Comparison of ENCODE assay signal across 9 cellular contexts in genomic region chr5:137888489-137888874, GRCh38. TPM values are rescaled to one million over a fixed set of nuclear protein-coding genes. Genes with fewer than 3 reads are reported as not detected.
DNase-seq lines count a peak whose midpoint lies in the region; ATAC-seq, FAIRE-seq and TF ChIP-seq lines count a peak whose summit lies in the region.
"Had no signal": no experiment of that assay in that cellular context is flagged by ENCODE, and none has a peak within 500 bp of the region (broad histone marks: within the 10 kb centered on the region; RNA-seq: fewer than 3 reads in every experiment).

No MANE protein-coding gene starts in this region.

- H3K9me2 ChIP-seq in OCI-LY7 (ENCODE audit: insufficient read depth, low read length): no peaks in the 10 kb centered on the region

- TF ChIP-seq POLR2A in endothelial cell of umbilical vein (IDR thresholded peaks at IDR 0.05; ENCODE audit: low read depth, low read length): no peak

- no peaks in the 10 kb centered on the region for H4K20me1 ChIP-seq in OCI-LY7 (ENCODE audit: insufficient read depth, low read length)
- no peaks in the 10 kb centered on the region for H4K20me1 ChIP-seq in endothelial cell of umbilical vein (replicated peaks; ENCODE audit: control insufficient read depth, extremely low read depth, insufficient read depth, low read length)

- POLR2A ChIA-PET in OCI-LY7 (lab: Charles Lee) (interaction anchor here (0.7 to 2.4 kb wide), 8 partner anchors 9 to 141 kb away, joined by 3 to 8 read pairs (median 5); no protein-coding TSS in a partner anchor), endothelial cell of umbilical vein (lab: Charles Lee) (interaction anchor here (1.4 kb wide), 1 partner anchor 10 kb away, joined by 3 read pairs; no protein-coding TSS in a partner anchor)

- H3K27me3 ChIP-seq in endothelial cell of umbilical vein (ENCODE audit: control insufficient read depth in 2 of 2, insufficient read depth in 2 of 2, low read length in 2 of 2) (no peaks in the 10 kb centered on the region), parathyroid adenoma (ENCODE audit: control insufficient read depth, insufficient read depth, low read length) (no peaks in the 10 kb centered on the region)

- peaks cover 6% of the 10 kb centered on the region for H3K4me1 ChIP-seq in OCI-LY7 (ENCODE audit: insufficient read depth, low read length, poor library complexity, severe bottlenecking)
- peaks cover 7% of the 10 kb centered on the region for H3K4me1 ChIP-seq in endothelial cell of umbilical vein (ENCODE audit: control insufficient read depth, extremely low read depth, insufficient read depth, low read length)
- H3K4me1 ChIP-seq in parathyroid adenoma: peaks cover 18% of the 10 kb centered on the region

- no peak for FAIRE-seq in endothelial cell of umbilical vein (lab: Jason Lieb, UNC)

- peak overlapping the region; percentile 59 for H3K4me3 ChIP-seq in OCI-LY7 (ENCODE audit: low read depth, low read length, poor library complexity, severe bottlenecking)
- H3K4me3 ChIP-seq in endothelial cell of umbilical vein (replicated peaks in 1 of 3; ENCODE audit: insufficient read depth in 1 of 3, low read depth in 1 of 3, low read length in 3 of 3): no peak overlapping the region
- H3K4me3 ChIP-seq in parathyroid adenoma (ENCODE audit: low read depth, low read length): no peak overlapping the region

- ATAC-seq in GM18858 (IDR thresholded peaks at IDR 0.05; ENCODE audit: unreplicated experiment): no peak

- intact Hi-C loops in OCI-LY7 (cut with micrococcal nuclease; ENCODE audit: unreplicated experiment): no loop called here
- intact Hi-C loops in endothelial cell of umbilical vein (cut with micrococcal nuclease): loop anchor here (5.0 kb wide), 1 partner anchor 109 kb away; no protein-coding TSS in a partner anchor

- H3K9me3 ChIP-seq in OCI-LY7 (ENCODE audit: low read length): no peaks in the 10 kb centered on the region
- H3K9me3 ChIP-seq in endothelial cell of umbilical vein (replicated peaks; ENCODE audit: control insufficient read depth, insufficient read depth, low read length): no peaks in the 10 kb centered on the region
- no peaks in the 10 kb centered on the region for H3K9me3 ChIP-seq in parathyroid adenoma (ENCODE audit: control insufficient read depth, low read length)

- H3K27ac ChIP-seq in OCI-LY7 (ENCODE audit: low read depth, low read length, poor library complexity, severe bottlenecking) (no peak overlapping the region), endothelial cell of umbilical vein (ENCODE audit: insufficient read depth, low read depth, low read length) (no peak overlapping the region), parathyroid adenoma (peak overlapping the region; percentile 54)

- no peaks in the 10 kb centered on the region for H3K9me1 ChIP-seq in endothelial cell of umbilical vein (replicated peaks; ENCODE audit: control insufficient read depth, extremely low read depth, insufficient read depth, low read length)

- H2AFZ ChIP-seq in OCI-LY7 (ENCODE audit: low read length): peak overlapping the region; percentile 91
- H2AFZ ChIP-seq in endothelial cell of umbilical vein (ENCODE audit: low read depth, low read length): peak overlapping the region; percentile 83
- peak overlapping the region; percentile 48 for H2AFZ ChIP-seq in parathyroid adenoma

- CTCF ChIA-PET in OCI-LY7 (lab: Charles Lee; ENCODE audit: unreplicated experiment): interaction anchor here (1.0 kb wide), 1 partner anchor 62 kb away, joined by 3 read pairs; no protein-coding TSS in a partner anchor
- CTCF ChIA-PET in endothelial cell of umbilical vein (lab: Charles Lee): interaction anchor here (0.5 to 2.4 kb wide), 9 partner anchors 9 to 125 kb away, joined by 3 to 15 read pairs (median 4); no protein-coding TSS in a partner anchor

- DNase-seq in ELF-1 (ENCODE audit: low read depth, low spot score): peak; percentile 42
- DNase-seq in OCI-LY7 (ENCODE audit: low spot score): no peak
- DNase-seq in endothelial cell of umbilical vein (ENCODE audit: low read depth, low spot score): no peak
- DNase-seq in NCI-H2227 treated with DMSO at 0.1 percent for 48 hours (lab: John Stamatoyannopoulos, UW): no peak
- no peak for DNase-seq in A172 (ENCODE audit: low spot score)
- no peak for DNase-seq in putamen (ENCODE audit: low spot score)

- H3K36me3 ChIP-seq in OCI-LY7 (ENCODE audit: insufficient read depth, low read length): no peaks in the 10 kb centered on the region
- no peaks in the 10 kb centered on the region for H3K36me3 ChIP-seq in endothelial cell of umbilical vein (ENCODE audit: control insufficient read depth in 2 of 2, extremely low read depth in 1 of 2, insufficient read depth in 2 of 2, low read length in 2 of 2)
- H3K36me3 ChIP-seq in parathyroid adenoma (ENCODE audit: control insufficient read depth, insufficient read depth, low read length): no peaks in the 10 kb centered on the region

- BruUV-seq in OCI-LY7 (replicated peaks; lab: Mats Ljungman, UMichigan): no TSS peak
- no TSS peak for BruUV-seq in endothelial cell of umbilical vein (replicated peaks; lab: Mats Ljungman, UMichigan)

- TF ChIP-seq CTCF in OCI-LY7 (conservative IDR thresholded peaks at IDR 0.05; ENCODE audit: low read length) (no peak), endothelial cell of umbilical vein (IDR thresholded peaks at IDR 0.05; ENCODE audit: extremely low read depth in 1 of 2, insufficient read depth in 1 of 2, low read depth in 1 of 2, low read length in 2 of 2) (no peak), parathyroid adenoma (IDR thresholded peaks at IDR 0.05) (no peak)

- H3K79me2 ChIP-seq in OCI-LY7 (ENCODE audit: insufficient read depth, low read depth, low read length): no peaks in the 10 kb centered on the region
- no peaks in the 10 kb centered on the region for H3K79me2 ChIP-seq in endothelial cell of umbilical vein (ENCODE audit: control insufficient read depth, insufficient read depth, low read length)
- no peaks in the 10 kb centered on the region for H3K79me2 ChIP-seq in parathyroid adenoma

- H3K9ac ChIP-seq in endothelial cell of umbilical vein (replicated peaks; ENCODE audit: extremely low read depth, insufficient read depth, low read length): no peak overlapping the region
- no peak overlapping the region for H3K9ac ChIP-seq in parathyroid adenoma

- H3K4me2 ChIP-seq in OCI-LY7 (ENCODE audit: low read length) (peak overlapping the region; percentile 82), endothelial cell of umbilical vein (ENCODE audit: insufficient read depth, low read length) (peak overlapping the region; percentile 51), parathyroid adenoma (ENCODE audit: low read length) (no peak overlapping the region)

- dilution Hi-C loops in endothelial cell of umbilical vein (cut with MboI; ENCODE audit: extremely low pct_ligation_motif_present, low sequenced_read_pairs): no loop called here

TF ChIP-seq in endothelial cell of umbilical vein, 7 proteins besides CTCF, POLR2A, EP300 and RAD21:
- no peak for TF ChIP-seq MYC (IDR thresholded peaks at IDR 0.05; ENCODE audit: low read depth, low read length)
- TF ChIP-seq EZH2 (IDR thresholded peaks at IDR 0.05; ENCODE audit: borderline replicate concordance, low read depth, low read length, severe bottlenecking): no peak
- TF ChIP-seq FOS (IDR thresholded peaks at IDR 0.05; ENCODE audit: borderline replicate concordance, insufficient read depth, low read length): no peak
- no peak for TF ChIP-seq GATA2 (IDR thresholded peaks at IDR 0.05; ENCODE audit: insufficient read depth, insufficient read length, low read depth, low read length)
- no peak for TF ChIP-seq JUN (IDR thresholded peaks at IDR 0.05; ENCODE audit: borderline replicate concordance, insufficient read depth, insufficient read length, low read depth)
- TF ChIP-seq POLR2AphosphoS5 (IDR thresholded peaks at IDR 0.05; ENCODE audit: insufficient read depth, low read depth, low read length): no peak
- TF ChIP-seq MAX (IDR thresholded peaks at IDR 0.05; ENCODE audit: insufficient read depth, insufficient read length): no peak
TF ChIP-seq in endothelial cell of umbilical vein: peak in this region for 0.

RNA-seq across cellular contexts. Expression of gene PKD2L2, which starts 0.8 kb away (rescaled TPM):
- not detected in 2 replicates for total RNA-seq in OCI-LY7 (2014; rRNA removed; shearing (Covaris generic))
- not detected in 2 replicates for total RNA-seq in OCI-LY7 (2022)
- not detected in 2 replicates for total RNA-seq in endothelial cell of umbilical vein
- polyA plus RNA-seq in endothelial cell of umbilical vein: not detected in 2 replicates
- polyA plus RNA-seq in endothelial cell of umbilical vein (2011; cell fraction: cytosol; rRNA removed): not detected in 2 replicates
- polyA plus RNA-seq in endothelial cell of umbilical vein (2011; cell fraction: nucleus; rRNA removed): not detected in 2 replicates
- polyA plus RNA-seq in endothelial cell of umbilical vein (2012): not detected in 2 replicates
- polyA minus RNA-seq in endothelial cell of umbilical vein: not detected in 2 replicates
- not detected for polyA minus RNA-seq in endothelial cell of umbilical vein (2011; cell fraction: cytosol; rRNA and poly(A)+ RNA removed)
- not detected in 2 replicates for polyA minus RNA-seq in endothelial cell of umbilical vein (2011; cell fraction: nucleus; rRNA and poly(A)+ RNA removed)
- not detected in 2 replicates for total RNA-seq in A172 (2014; rRNA removed; shearing (Covaris generic))
- total RNA-seq: pulmonary artery endothelial cell had no signal

RNA-seq across cellular contexts. Expression of gene MYOT, which starts 20.8 kb away (rescaled TPM):
- 0.28 TPM in 1 of 2 replicates, not detected in the other for total RNA-seq in OCI-LY7 (2014; rRNA removed; shearing (Covaris generic))
- total RNA-seq in OCI-LY7 (2022) (not detected in 2 replicates), endothelial cell of umbilical vein (not detected in 2 replicates)
- not detected in 2 replicates for polyA plus RNA-seq in endothelial cell of umbilical vein
- polyA plus RNA-seq in endothelial cell of umbilical vein (2011; cell fraction: cytosol; rRNA removed): not detected in 2 replicates
- not detected in 2 replicates for polyA plus RNA-seq in endothelial cell of umbilical vein (2011; cell fraction: nucleus; rRNA removed)
- polyA plus RNA-seq in endothelial cell of umbilical vein (2012): not detected in 2 replicates
- polyA minus RNA-seq in endothelial cell of umbilical vein: not detected in 2 replicates
- polyA minus RNA-seq in endothelial cell of umbilical vein (2011; cell fraction: cytosol; rRNA and poly(A)+ RNA removed): not detected
- not detected in 2 replicates for polyA minus RNA-seq in endothelial cell of umbilical vein (2011; cell fraction: nucleus; rRNA and poly(A)+ RNA removed)
- total RNA-seq in A172 (2014; rRNA removed; shearing (Covaris generic)): not detected in 2 replicates
- total RNA-seq: pulmonary artery endothelial cell had no signal
